14 cellular contexts compared by ENCODE assay signal in genomic region chr1:154959448-154959825, GRCh38. TPM values are rescaled to one million over a fixed set of nuclear protein-coding genes. Genes with fewer than 3 reads are reported as not detected.
DNase-seq lines count a peak whose midpoint lies in the region; ATAC-seq and TF ChIP-seq lines count a peak whose summit lies in the region.
"Had no signal": no experiment of that assay in that cellular context is flagged by ENCODE, and none has a peak within 500 bp of the region (broad histone marks: within the 10 kb centered on the region; RNA-seq: fewer than 3 reads in every experiment).

No MANE protein-coding gene starts in this region.

- ATAC-seq in central memory CD8-positive, alpha-beta T cell (replicated peaks; ENCODE audit: extremely low read depth, poor library complexity, severe bottlenecking): no peak
- ATAC-seq in HG03025 (IDR thresholded peaks at IDR 0.05; ENCODE audit: low FRiP score, unreplicated experiment): no peak
- ATAC-seq: PC-3, right lobe of liver had no signal

- H3K9me3 Mint-ChIP-seq in activated T-cell treated with anti-CD3 and anti-CD28 coated beads, Interleukin-2, amount 50 U/mL, for 24 hours: no peaks in the 10 kb centered on the region
- H3K9me3 Mint-ChIP-seq in central memory CD8-positive, alpha-beta T cell: no peaks in the 10 kb centered on the region
- H3K9me3 Mint-ChIP-seq in progenitor cell of endocrine pancreas (ENCODE audit: low read depth): no peaks in the 10 kb centered on the region

- H3K9me3 ChIP-seq in HEK293 (ENCODE audit: control insufficient read depth, insufficient read depth, low read depth, low read length): no peaks in the 10 kb centered on the region
- H3K9me3 ChIP-seq: right lobe of liver had no signal

- H3K36me3 ChIP-seq in HEK293 (ENCODE audit: control insufficient read depth in 2 of 2, insufficient read depth in 1 of 2, low read length in 2 of 2): peaks cover 3 to 38% of the 10 kb centered on the region in 2 experiments

- POLR2A ChIA-PET in HEK293 (lab: Yijun Ruan, JAX): no interaction called here

- peaks cover 10% of the 10 kb centered on the region for H3K4me1 ChIP-seq in HEK293 (ENCODE audit: control insufficient read depth, insufficient read depth, low read length)

- H3K4me3 ChIP-seq in HEK293 (ENCODE audit: low read depth, low read length): no peak overlapping the region
- H3K4me3 ChIP-seq: right lobe of liver had no signal

- TF ChIP-seq CTCF in HEK293 (tag by site-specific recombination; IDR thresholded peaks at IDR 0.05) (no peak), progenitor cell of endocrine pancreas (IDR thresholded peaks at IDR 0.05; ENCODE audit: unreplicated experiment) (no peak)

- H3K27ac ChIP-seq in HEK293 (ENCODE audit: extremely low read depth, low read depth, low read length): no peak overlapping the region
- H3K27ac ChIP-seq: KMS-11, right lobe of liver had no signal

- DNase-seq in activated T-cell treated with anti-CD3 and anti-CD28 coated beads, Interleukin-2, amount 50 U/mL, for 24 hours: no peak
- DNase-seq in activated T-cell treated with anti-CD3 and anti-CD28 coated beads, Interleukin-2, amount 50 U/mL, for 48 hours: no peak
- no peak for DNase-seq in central memory CD8-positive, alpha-beta T cell (ENCODE audit: low spot score in 2 of 2)
- DNase-seq in progenitor cell of endocrine pancreas (ENCODE audit: low spot score, unreplicated experiment) (no peak), germinal center (ENCODE audit: low spot score) (no peak), H4 (ENCODE audit: low spot score) (no peak)
- DNase-seq: DMS153, NCI-H510A, PC-3, trophoblast cell had no signal

- peaks cover 63% of the 10 kb centered on the region for H3K36me3 Mint-ChIP-seq in activated T-cell treated with anti-CD3 and anti-CD28 coated beads, Interleukin-2, amount 50 U/mL, for 24 hours (ENCODE audit: low read depth)
- H3K36me3 Mint-ChIP-seq in central memory CD8-positive, alpha-beta T cell (ENCODE audit: insufficient read depth): peaks cover 44% of the 10 kb centered on the region
- H3K36me3 Mint-ChIP-seq in progenitor cell of endocrine pancreas (ENCODE audit: insufficient read depth): peaks cover 4% of the 10 kb centered on the region

- CTCF ChIA-PET in HEK293 (lab: Yijun Ruan, JAX): interaction anchor here (0.7 kb wide), 1 partner anchor 55 kb away, joined by 3 read pairs; no protein-coding TSS in a partner anchor

- peak overlapping the region; percentile 96 for H3K4me3 Mint-ChIP-seq in activated T-cell treated with anti-CD3 and anti-CD28 coated beads, Interleukin-2, amount 50 U/mL, for 24 hours
- peak overlapping the region; percentile 81 for H3K4me3 Mint-ChIP-seq in central memory CD8-positive, alpha-beta T cell
- H3K4me3 Mint-ChIP-seq in progenitor cell of endocrine pancreas (ENCODE audit: low read depth): peak overlapping the region; percentile 44

- H3K27me3 Mint-ChIP-seq in activated T-cell treated with anti-CD3 and anti-CD28 coated beads, Interleukin-2, amount 50 U/mL, for 24 hours: no peaks in the 10 kb centered on the region
- no peaks in the 10 kb centered on the region for H3K27me3 Mint-ChIP-seq in central memory CD8-positive, alpha-beta T cell
- no peaks in the 10 kb centered on the region for H3K27me3 Mint-ChIP-seq in progenitor cell of endocrine pancreas

- peaks cover 68% of the 10 kb centered on the region for H3K4me1 Mint-ChIP-seq in activated T-cell treated with anti-CD3 and anti-CD28 coated beads, Interleukin-2, amount 50 U/mL, for 24 hours (ENCODE audit: low read depth)
- H3K4me1 Mint-ChIP-seq in central memory CD8-positive, alpha-beta T cell: peaks cover 46% of the 10 kb centered on the region
- peaks cover 37% of the 10 kb centered on the region for H3K4me1 Mint-ChIP-seq in progenitor cell of endocrine pancreas (ENCODE audit: low read depth)

- peak overlapping the region; percentile 40 for H3K27ac Mint-ChIP-seq in activated T-cell treated with anti-CD3 and anti-CD28 coated beads, Interleukin-2, amount 50 U/mL, for 24 hours
- no peak overlapping the region for H3K27ac Mint-ChIP-seq in central memory CD8-positive, alpha-beta T cell (ENCODE audit: low read depth)
- no peak overlapping the region for H3K27ac Mint-ChIP-seq in progenitor cell of endocrine pancreas

TF ChIP-seq in HEK293, 187 proteins besides CTCF, POLR2A, EP300 and RAD21:
- 0 out of 2 replicates have a peak, but pooled peaks have one; percentile 39 for TF ChIP-seq GLIS2 (tag by site-specific recombination; IDR thresholded peaks at IDR 0.05)
- TF ChIP-seq REPIN1 (tag by site-specific recombination; IDR thresholded peaks at IDR 0.05; ENCODE audit: low read depth): no peak

RNA-seq across cellular contexts. Expression of gene PYGO2, which starts 2.1 kb away (rescaled TPM):
- total RNA-seq in progenitor cell of endocrine pancreas: 49.1 and 52.7 TPM in 2 replicates
- 18.0 TPM in 2 replicates for total RNA-seq in H4 (2014; rRNA removed; shearing (Covaris generic))

RNA-seq across cellular contexts. Expression of gene PBXIP1, which starts 3.5 kb away (rescaled TPM):
- 69.1 and 69.5 TPM in 2 replicates for total RNA-seq in progenitor cell of endocrine pancreas
- 22.8 and 31.2 TPM in 2 replicates for total RNA-seq in H4 (2014; rRNA removed; shearing (Covaris generic))

RNA-seq across cellular contexts. Expression of gene SHC1, which starts 11.1 kb away (rescaled TPM):
- 43.3 and 54.7 TPM in 2 replicates for total RNA-seq in progenitor cell of endocrine pancreas
- total RNA-seq in H4 (2014; rRNA removed; shearing (Covaris generic)): 163 and 170 TPM in 2 replicates

RNA-seq across cellular contexts. Expression of gene CKS1B, which starts 15.0 kb away (rescaled TPM):
- total RNA-seq in progenitor cell of endocrine pancreas: 78.7 and 85.8 TPM in 2 replicates
- total RNA-seq in H4 (2014; rRNA removed; shearing (Covaris generic)): 170 and 248 TPM in 2 replicates

RNA-seq across cellular contexts. Expression of gene PMVK, which starts 22.9 kb away (rescaled TPM):
- total RNA-seq in progenitor cell of endocrine pancreas: 26.3 and 26.9 TPM in 2 replicates
- total RNA-seq in H4 (2014; rRNA removed; shearing (Covaris generic)): 1.2 and 7.9 TPM in 2 replicates

Comparison
In these comparisons a context has a peak if more than half of its experiments do, and no peak if none do; other contexts are left out.
1. H3K4me3 Mint-ChIP-seq: peak in every context shown above with its lines; median percentile 96 in activated T-cell treated with anti-CD3 and anti-CD28 coated beads, Interleukin-2, amount 50 U/mL, for 24 hours; 81 in central memory CD8-positive, alpha-beta T cell; 44 in progenitor cell of endocrine pancreas.